Comparison of ENCODE assay signal across 21 cellular contexts in genomic region chr20:4483481-4483880, GRCh38.
A peak's percentile ranks its signal among the peaks of the same experiment; 100 is the strongest.
DNase-seq lines count a peak whose midpoint lies in the region; ATAC-seq, FAIRE-seq and TF ChIP-seq lines count a peak whose summit lies in the region.
"Had no signal": no experiment of that assay in that cellular context is flagged by ENCODE, and none has a peak within 500 bp of the region (broad histone marks: within the 10 kb centered on the region; RNA-seq: fewer than 3 reads in every experiment).

No MANE protein-coding gene starts in this region.

- H3K27me3 ChIP-seq in mammary epithelial cell (ENCODE audit: insufficient read depth, low read length), result no peaks in the 10 kb centered on the region
- no peaks in the 10 kb centered on the region for H3K27me3 ChIP-seq in keratinocyte (ENCODE audit: control insufficient read depth, extremely low read depth, insufficient read depth, low read length)
- H3K27me3 ChIP-seq in neural progenitor cell, result no peaks in the 10 kb centered on the region

- H3K27ac ChIP-seq in mammary epithelial cell (ENCODE audit: insufficient read depth, low read depth, low read length), result no peak overlapping the region
- no peak overlapping the region for H3K27ac ChIP-seq in keratinocyte (ENCODE audit: control insufficient read depth, insufficient read depth, low read length)
- H3K27ac ChIP-seq in neural progenitor cell, result no peak overlapping the region

- no peak overlapping the region for H3K4me2 ChIP-seq in mammary epithelial cell (ENCODE audit: insufficient read depth, low read depth, low read length)
- H3K4me2 ChIP-seq in keratinocyte (ENCODE audit: control insufficient read depth, extremely low read depth, insufficient read depth, low read depth, low read length), result no peak overlapping the region
- no peak overlapping the region for H3K4me2 ChIP-seq in neural progenitor cell
- H3K4me2 ChIP-seq: smooth muscle cell had no signal

- BruUV-seq in mammary epithelial cell (replicated peaks; lab: Mats Ljungman, UMichigan), result no TSS peak

- no peaks in the 10 kb centered on the region for H3K27me3 Mint-ChIP-seq in neural progenitor cell (ENCODE audit: insufficient read depth, low read depth)
- H3K27me3 Mint-ChIP-seq: progenitor cell of endocrine pancreas had no signal

- no peaks in the 10 kb centered on the region for H3K9me3 ChIP-seq in mammary epithelial cell (replicated peaks; ENCODE audit: insufficient read depth, low read length)
- H3K9me3 ChIP-seq in keratinocyte (ENCODE audit: control insufficient read depth, low read depth, low read length), result no peaks in the 10 kb centered on the region
- H3K9me3 ChIP-seq in neural progenitor cell (ENCODE audit: low read depth), result no peaks in the 10 kb centered on the region
- H3K9me3 ChIP-seq: BE2C had no signal

- CTCF ChIA-PET in mammary epithelial cell (lab: Charles Lee; ENCODE audit: low non-redundant PET), result no interaction called here

- DNase-seq in Daoy (ENCODE audit: low read depth), result peak; percentile 9
- peak; percentile 81 for DNase-seq in M059J (ENCODE audit: low read depth)
- peak; percentile 57 for DNase-seq in mammary epithelial cell
- DNase-seq in keratinocyte (ENCODE audit: low read depth, low spot score), result no peak
- no peak for DNase-seq in Right ventricle myocardium superior
- DNase-seq in neural progenitor cell (ENCODE audit: low spot score), result no peak
- DNase-seq in D721Med (ENCODE audit: insufficient read length, low spot score), result no peak
- DNase-seq in SW480 (ENCODE audit: low spot score), result no peak
- DNase-seq: BE2C, Calu3, endodermal cell, glutamatergic neuron, KBM-7, NCI-H2171 treated with DMSO at 0.1 percent for 48 hours, T-helper 2 cell had no signal

- H3K79me2 ChIP-seq in mammary epithelial cell (ENCODE audit: insufficient read depth, low read length) (no peaks in the 10 kb centered on the region), keratinocyte (ENCODE audit: control insufficient read depth, insufficient read depth, low read length) (no peaks in the 10 kb centered on the region), neural progenitor cell (ENCODE audit: low read depth) (no peaks in the 10 kb centered on the region)

- TF ChIP-seq CTCF in mammary epithelial cell (conservative IDR thresholded peaks at IDR 0.05 in 1 of 2, IDR thresholded peaks at IDR 0.05 in 1 of 2; ENCODE audit: extremely low read depth in 1 of 2, insufficient read depth in 1 of 2, low read depth in 1 of 2, low read length in 2 of 2) (no peak), keratinocyte (optimal IDR thresholded peaks at IDR 0.05 in 1 of 3, IDR thresholded peaks at IDR 0.05 in 1 of 3, conservative IDR thresholded peaks at IDR 0.05 in 1 of 3; ENCODE audit: extremely low read depth in 1 of 3, insufficient read depth in 2 of 3, low read length in 3 of 3) (no peak), neural progenitor cell (IDR thresholded peaks at IDR 0.05) (no peak), D721Med (IDR thresholded peaks at IDR 0.05; ENCODE audit: insufficient read depth, missing control alignments) (no peak)

- ATAC-seq in Right ventricle myocardium superior (ENCODE audit: poor library complexity), result no peak
- ATAC-seq: natural killer cell treated with Interleukin-12 subunit alpha and Interleukin-12 subunit beta and Interleukin-15 and Interleukin-18, amount 100 ng/mL, for 72 hours; Right ventricle myocardium inferior had no signal

- in situ Hi-C loops in mammary epithelial cell (cut with MboI; ENCODE audit: low sequenced_read_pairs in 2 of 2), result no loop called here

- H3K9me1 ChIP-seq in keratinocyte (ENCODE audit: control insufficient read depth, extremely low read depth, insufficient read depth, low read length), result no peaks in the 10 kb centered on the region

- H3K9ac ChIP-seq in mammary epithelial cell (ENCODE audit: insufficient read depth, low read length) (no peak overlapping the region), keratinocyte (ENCODE audit: control insufficient read depth, extremely low read depth, insufficient read depth, low read length) (no peak overlapping the region), neural progenitor cell (no peak overlapping the region)

- H3K4me3 ChIP-seq in mammary epithelial cell (replicated peaks in 1 of 3; ENCODE audit: insufficient read depth in 1 of 3, low read depth in 2 of 3, low read length in 3 of 3), result no peak overlapping the region
- H3K4me3 ChIP-seq in keratinocyte (ENCODE audit: control insufficient read depth in 2 of 3, extremely low read depth in 1 of 3, insufficient read depth in 2 of 3, low read depth in 1 of 3, low read length in 3 of 3), result no peak overlapping the region
- no peak overlapping the region for H3K4me3 ChIP-seq in neural progenitor cell
- H3K4me3 ChIP-seq: smooth muscle cell had no signal

- H3K36me3 ChIP-seq in mammary epithelial cell (ENCODE audit: insufficient read depth, low read length), result no peaks in the 10 kb centered on the region
- no peaks in the 10 kb centered on the region for H3K36me3 ChIP-seq in keratinocyte (ENCODE audit: control insufficient read depth in 2 of 2, extremely low read depth in 1 of 2, insufficient read depth in 2 of 2, low read length in 2 of 2)
- no peaks in the 10 kb centered on the region for H3K36me3 ChIP-seq in neural progenitor cell
- H3K36me3 ChIP-seq: BE2C had no signal

- H3K9me3 Mint-ChIP-seq in neural progenitor cell, result no peaks in the 10 kb centered on the region
- H3K9me3 Mint-ChIP-seq: activated T-helper 2 cell treated with anti-CD3 and anti-CD28 coated beads, Interferon-gamma antibody, Interleukin-2, Interleukin-4, amounts not matched to agents 10 μg/mL and 5 μg/mL and 100 μg/mL, durations not matched to agents 14 hours and 24 hours and 36 hours; endodermal cell; natural killer cell treated with Interleukin-12 subunit alpha and Interleukin-12 subunit beta and Interleukin-15 and Interleukin-18, amount 100 ng/mL, for 72 hours had no signal

- no peaks in the 10 kb centered on the region for H3F3A ChIP-seq in neural progenitor cell (ENCODE audit: low read depth)

- FAIRE-seq in keratinocyte (lab: Jason Lieb, UNC) (peak; percentile 78), D721Med (lab: Jason Lieb, UNC) (no peak)
- FAIRE-seq: H54 had no signal

- H3K27ac Mint-ChIP-seq in neural progenitor cell, result no peak overlapping the region
- H3K27ac Mint-ChIP-seq: activated T-helper 2 cell treated with anti-CD3 and anti-CD28 coated beads, Interferon-gamma antibody, Interleukin-2, Interleukin-4, amounts not matched to agents 10 μg/mL and 5 μg/mL and 100 μg/mL, durations not matched to agents 14 hours and 24 hours and 36 hours; endodermal cell; natural killer cell treated with Interleukin-12 subunit alpha and Interleukin-12 subunit beta and Interleukin-15 and Interleukin-18, amount 100 ng/mL, for 72 hours; progenitor cell of endocrine pancreas had no signal

- H3K4me1 Mint-ChIP-seq in neural progenitor cell, result no peaks in the 10 kb centered on the region

- H2AFZ ChIP-seq in mammary epithelial cell (ENCODE audit: low read depth, low read length) (no peak overlapping the region), keratinocyte (ENCODE audit: control insufficient read depth, low read length) (no peak overlapping the region), neural progenitor cell (replicated peaks) (no peak overlapping the region)

- H4K20me1 ChIP-seq in mammary epithelial cell (ENCODE audit: insufficient read depth, low read length), result no peaks in the 10 kb centered on the region
- no peaks in the 10 kb centered on the region for H4K20me1 ChIP-seq in keratinocyte (ENCODE audit: control insufficient read depth, extremely low read depth, insufficient read depth, low read length)
- no peaks in the 10 kb centered on the region for H4K20me1 ChIP-seq in neural progenitor cell (ENCODE audit: low read depth)

- no peak overlapping the region for H3K4me3 Mint-ChIP-seq in neural progenitor cell
- H3K4me3 Mint-ChIP-seq: endodermal cell; natural killer cell treated with Interleukin-12 subunit alpha and Interleukin-12 subunit beta and Interleukin-15 and Interleukin-18, amount 100 ng/mL, for 72 hours had no signal

- intact Hi-C loops in mammary epithelial cell (cut with micrococcal nuclease), result no loop called here
- intact Hi-C loops in Right ventricle myocardium superior (cut with DNase I), result no loop called here

- peaks cover 12% of the 10 kb centered on the region for H3K4me1 ChIP-seq in mammary epithelial cell (ENCODE audit: insufficient read depth, low read length)
- H3K4me1 ChIP-seq in keratinocyte (ENCODE audit: control insufficient read depth, extremely low read depth, insufficient read depth, low read length), result peaks cover 5% of the 10 kb centered on the region
- H3K4me1 ChIP-seq in neural progenitor cell, result no peaks in the 10 kb centered on the region
- H3K4me1 ChIP-seq: BE2C had no signal

- dilution Hi-C loops in mammary epithelial cell (cut with HindIII; ENCODE audit: low sequenced_read_pairs), result loop anchor here (5.0 kb wide), 1 partner anchor 56 kb away; no protein-coding TSS in a partner anchor
- dilution Hi-C loops in keratinocyte (cut with MboI; ENCODE audit: extremely low pct_ligation_motif_present, low sequenced_read_pairs), result no loop called here

- WGBS in mammary epithelial cell (ENCODE audit: low coverage, missing lambda C conversion rate), result 70% methylated on average over 2 of the region's 2 CpGs

- H3K36me3 Mint-ChIP-seq in neural progenitor cell, result no peaks in the 10 kb centered on the region
- H3K36me3 Mint-ChIP-seq: natural killer cell treated with Interleukin-12 subunit alpha and Interleukin-12 subunit beta and Interleukin-15 and Interleukin-18, amount 100 ng/mL, for 72 hours had no signal

Comparison
In these comparisons a context has a peak if more than half of its experiments do, and no peak if none do; other contexts are left out.
1. DNase-seq: peak in Daoy (single experiment), M059J (single experiment) and mammary epithelial cell (single experiment); none in keratinocyte (single experiment), Right ventricle myocardium superior (single experiment), neural progenitor cell (single experiment), D721Med (single experiment) and SW480 (single experiment).